Comparison of ENCODE assay signal across 8 cellular contexts in genomic region chr9:68999393-69000105, GRCh38. TPM values are rescaled to one million over a fixed set of nuclear protein-coding genes. Genes with fewer than 3 reads are reported as not detected.
DNase-seq lines count a peak whose midpoint lies in the region; ATAC-seq and TF ChIP-seq lines count a peak whose summit lies in the region.

No MANE protein-coding gene starts in this region.

- H3K4me3 Mint-ChIP-seq in CD8-positive, alpha-beta memory T cell, result no peak overlapping the region
- no peak overlapping the region for H3K4me3 Mint-ChIP-seq in endodermal cell
- H3K4me3 Mint-ChIP-seq in stimulated activated effector memory CD8-positive, alpha-beta T cell treated with anti-CD3 and anti-CD28 coated beads, Interleukin-12 subunit alpha, Interleukin-12 subunit beta, amount 100 ng/mL, for 72 hours, result no peak overlapping the region

- no peaks in the 10 kb centered on the region for H3K27me3 ChIP-seq in CD8-positive, alpha-beta memory T cell (ENCODE audit: insufficient read depth, low read length, poor library complexity, severe bottlenecking)
- no peaks in the 10 kb centered on the region for H3K27me3 ChIP-seq in endodermal cell (ENCODE audit: control insufficient read depth, insufficient read depth, low read length, poor library complexity, severe bottlenecking)

- no peaks in the 10 kb centered on the region for H3K36me3 ChIP-seq in CD8-positive, alpha-beta memory T cell (ENCODE audit: insufficient read depth, low read length)
- H3K36me3 ChIP-seq in endodermal cell (ENCODE audit: control insufficient read depth, insufficient read depth, low read length), result no peaks in the 10 kb centered on the region

- no peak overlapping the region for H3K9ac ChIP-seq in endodermal cell (ENCODE audit: extremely low read depth, low read length, poor library complexity, severe bottlenecking)

- no peaks in the 10 kb centered on the region for H3K9me3 Mint-ChIP-seq in CD8-positive, alpha-beta memory T cell
- H3K9me3 Mint-ChIP-seq in endodermal cell, result no peaks in the 10 kb centered on the region
- H3K9me3 Mint-ChIP-seq in stimulated activated effector memory CD8-positive, alpha-beta T cell treated with anti-CD3 and anti-CD28 coated beads, Interleukin-12 subunit alpha, Interleukin-12 subunit beta, amount 100 ng/mL, for 72 hours, result no peaks in the 10 kb centered on the region

- no peaks in the 10 kb centered on the region for H3K9me3 ChIP-seq in CD8-positive, alpha-beta memory T cell (ENCODE audit: low read length)
- H3K9me3 ChIP-seq in endodermal cell (ENCODE audit: control insufficient read depth, low read length), result no peaks in the 10 kb centered on the region

- H3K36me3 Mint-ChIP-seq in CD8-positive, alpha-beta memory T cell, result no peaks in the 10 kb centered on the region
- peaks cover 3% of the 10 kb centered on the region for H3K36me3 Mint-ChIP-seq in endodermal cell (ENCODE audit: low read depth)
- no peaks in the 10 kb centered on the region for H3K36me3 Mint-ChIP-seq in stimulated activated effector memory CD8-positive, alpha-beta T cell treated with anti-CD3 and anti-CD28 coated beads, Interleukin-12 subunit alpha, Interleukin-12 subunit beta, amount 100 ng/mL, for 72 hours

- H3K4me1 Mint-ChIP-seq in CD8-positive, alpha-beta memory T cell, result peaks cover 9 to 14% (median 9%) of the 10 kb centered on the region in 3 donors
- peaks cover 25% of the 10 kb centered on the region for H3K4me1 Mint-ChIP-seq in endodermal cell
- H3K4me1 Mint-ChIP-seq in stimulated activated effector memory CD8-positive, alpha-beta T cell treated with anti-CD3 and anti-CD28 coated beads, Interleukin-12 subunit alpha, Interleukin-12 subunit beta, amount 100 ng/mL, for 72 hours, result peaks cover 11% of the 10 kb centered on the region

- peak; percentile 67 for ATAC-seq in GM19397 (IDR thresholded peaks at IDR 0.05; ENCODE audit: unreplicated experiment)
- ATAC-seq in HG03469 (IDR thresholded peaks at IDR 0.05; ENCODE audit: unreplicated experiment), result peak; percentile 73
- peak; percentile 83 for ATAC-seq in stimulated activated effector memory CD8-positive, alpha-beta T cell treated with anti-CD3 and anti-CD28 coated beads, Interleukin-12 subunit alpha, Interleukin-12 subunit beta, amount 100 ng/mL, for 72 hours

- TF ChIP-seq CTCF in endodermal cell (conservative IDR thresholded peaks at IDR 0.05), result peak; percentile 92

- no peak overlapping the region for H3K27ac ChIP-seq in CD8-positive, alpha-beta memory T cell (ENCODE audit: low read depth, low read length)
- H3K27ac ChIP-seq in endodermal cell (ENCODE audit: low read depth, low read length), result no peak overlapping the region

- POLR2A ChIA-PET in CD8-positive, alpha-beta memory T cell (lab: Charles Lee), result no interaction called here

- peaks cover 7% of the 10 kb centered on the region for H3K4me1 ChIP-seq in CD8-positive, alpha-beta memory T cell (ENCODE audit: insufficient read depth, low read length)
- peaks cover 4% of the 10 kb centered on the region for H3K4me1 ChIP-seq in endodermal cell (ENCODE audit: control insufficient read depth, insufficient read depth, low read length)

- H3K27me3 Mint-ChIP-seq in CD8-positive, alpha-beta memory T cell, result peaks cover 6 to 15% of the 10 kb centered on the region in 2 donors
- no peaks in the 10 kb centered on the region for H3K27me3 Mint-ChIP-seq in endodermal cell (ENCODE audit: insufficient read depth)

- H3K27ac Mint-ChIP-seq in CD8-positive, alpha-beta memory T cell, result peak overlapping the region in 1 of 8 donors; percentile 50
- no peak overlapping the region for H3K27ac Mint-ChIP-seq in endodermal cell
- peak overlapping the region; percentile 24 for H3K27ac Mint-ChIP-seq in stimulated activated effector memory CD8-positive, alpha-beta T cell treated with anti-CD3 and anti-CD28 coated beads, Interleukin-12 subunit alpha, Interleukin-12 subunit beta, amount 100 ng/mL, for 72 hours

- CTCF ChIA-PET in CD8-positive, alpha-beta memory T cell (lab: Charles Lee), result interaction anchor here (0.6 to 1.2 kb wide), 8 partner anchors 10 to 417 kb away, joined by 3 to 5 read pairs (median 4); no protein-coding TSS in a partner anchor

- no peak overlapping the region for H3K4me3 ChIP-seq in CD8-positive, alpha-beta memory T cell (ENCODE audit: low read length)
- H3K4me3 ChIP-seq in endodermal cell (ENCODE audit: low read length), result no peak overlapping the region

- DNase-seq in CD8-positive, alpha-beta memory T cell, result peak; percentile 15 to 69 (median 57)
- DNase-seq in NCI-H82 treated with DMSO at 0.1 percent for 48 hours (lab: John Stamatoyannopoulos, UW; ENCODE audit: unreplicated experiment), result peak; percentile 82
- DNase-seq in activated CD8-positive, alpha-beta memory T cell treated with anti-CD3 and anti-CD28 coated beads for 24 hours, result peak; percentile 71
- peak; percentile 88 for DNase-seq in endodermal cell
- peak; percentile 80 for DNase-seq in midbrain (lab: John Stamatoyannopoulos, UW)
- DNase-seq in stimulated activated effector memory CD8-positive, alpha-beta T cell treated with anti-CD3 and anti-CD28 coated beads, Interleukin-12 subunit alpha, Interleukin-12 subunit beta, amount 100 ng/mL, for 72 hours (ENCODE audit: low spot score in 2 of 2), result peak; percentile 25 to 76

- WGBS in endodermal cell (ENCODE audit: insufficient coverage in 1 of 2, insufficient read length in 1 of 2), 2 experiments, result 32 to 41% methylated on average over 7 to 10 of the region's 10 CpGs

RNA-seq across cellular contexts. Expression of gene PRKACG, which starts 14.4 kb away (rescaled TPM):
- total RNA-seq in CD8-positive, alpha-beta memory T cell, result not detected
- polyA plus RNA-seq in CD8-positive, alpha-beta memory T cell, result not detected
- not detected for total RNA-seq in endodermal cell
- polyA plus RNA-seq in endodermal cell (2013, experiment 1 of 2), result not detected
- not detected for polyA plus RNA-seq in endodermal cell (2013, experiment 2 of 2)

RNA-seq across cellular contexts. Expression of gene FXN, which starts 36.0 kb away (rescaled TPM):
- total RNA-seq in CD8-positive, alpha-beta memory T cell, result 10 to 100 TPM; 30.0 to 31.1 TPM
- polyA plus RNA-seq in CD8-positive, alpha-beta memory T cell, result 56.1 TPM
- 10 to 100 TPM; 33.0 to 34.1 TPM for total RNA-seq in endodermal cell
- 19.3 TPM for polyA plus RNA-seq in endodermal cell (2013, experiment 1 of 2)
- polyA plus RNA-seq in endodermal cell (2013, experiment 2 of 2), result 17.5 TPM
